In genomic region chr11:126992804-126993111, GRCh38 we compare ENCODE assay signal across 17 cellular contexts. TPM values are rescaled to one million over a fixed set of nuclear protein-coding genes. Genes with fewer than 3 reads are reported as not detected.
A peak's percentile ranks its signal among the peaks of the same experiment; 100 is the strongest.
DNase-seq lines count a peak whose midpoint lies in the region; ATAC-seq and TF ChIP-seq lines count a peak whose summit lies in the region.
"Had no signal": no experiment of that assay in that cellular context is flagged by ENCODE, and none has a peak within 500 bp of the region (broad histone marks: within the 10 kb centered on the region; RNA-seq: fewer than 3 reads in every experiment).

No MANE protein-coding gene starts in this region.

- no peak overlapping the region for H2BK120ac ChIP-seq in neuronal stem cell (ENCODE audit: low read depth, low read length)

- H3K14ac ChIP-seq in neuronal stem cell (ENCODE audit: low read length): no peak overlapping the region

- H3K9me3 ChIP-seq in neuronal stem cell (replicated peaks in 1 of 2; ENCODE audit: control insufficient read depth in 2 of 2, insufficient read depth in 1 of 2, low read depth in 1 of 2, low read length in 2 of 2) (no peaks in the 10 kb centered on the region), right cardiac atrium (ENCODE audit: control insufficient read depth, low read length) (no peaks in the 10 kb centered on the region)
- H3K9me3 ChIP-seq: ascending aorta had no signal

- ATAC-seq in HG02759 (IDR thresholded peaks at IDR 0.05; ENCODE audit: unreplicated experiment): no peak
- ATAC-seq in GM21367 (IDR thresholded peaks at IDR 0.05; ENCODE audit: unreplicated experiment): no peak
- ATAC-seq in right cardiac atrium: no peak
- ATAC-seq: left colon, T-helper 17 cell had no signal

- H3K4me3 ChIP-seq in astrocyte of the spinal cord (ENCODE audit: low read depth, low read length): no peak overlapping the region
- H3K4me3 ChIP-seq in neuronal stem cell (ENCODE audit: low read length in 2 of 2): no peak overlapping the region
- H3K4me3 ChIP-seq in right cardiac atrium (ENCODE audit: low read length): no peak overlapping the region
- H3K4me3 ChIP-seq: ascending aorta had no signal

- no peak overlapping the region for H4K8ac ChIP-seq in neuronal stem cell (ENCODE audit: low read depth, low read length)

- no peaks in the 10 kb centered on the region for H3K36me3 ChIP-seq in neuronal stem cell (replicated peaks in 1 of 2; ENCODE audit: control insufficient read depth in 2 of 2, insufficient read depth in 2 of 2, low read length in 2 of 2)
- H3K36me3 ChIP-seq: ascending aorta had no signal

- intact Hi-C loops in right cardiac atrium (cut with DNase I): loop anchor here (5.0 kb wide), 3 partner anchors 275 to 550 kb away; no protein-coding TSS in a partner anchor

- H3K27me3 ChIP-seq in neuronal stem cell (ENCODE audit: control insufficient read depth in 3 of 3, insufficient read depth in 3 of 3, low read depth in 1 of 3, low read length in 3 of 3) (peaks cover 0 to 9% (median 0%) of the 10 kb centered on the region in 3 experiments), right cardiac atrium (ENCODE audit: control insufficient read depth, insufficient read depth) (no peaks in the 10 kb centered on the region)
- H3K27me3 ChIP-seq: ascending aorta had no signal

- H4K91ac ChIP-seq in neuronal stem cell (ENCODE audit: low read depth, low read length, poor library complexity): no peak overlapping the region

- in situ Hi-C loops in ACHN (cut with HindIII; ENCODE audit: low pct_ligation_motif_present, low pct_unique_long_range_greater_than_20kb, low sequenced_read_pairs): no loop called here
- in situ Hi-C loops in astrocyte of the spinal cord (cut with HindIII; ENCODE audit: low sequenced_read_pairs): no loop called here

- H2BK5ac ChIP-seq in neuronal stem cell (ENCODE audit: low read length): no peak overlapping the region

- H3K27ac ChIP-seq in neuronal stem cell (replicated peaks; ENCODE audit: low read length): no peak overlapping the region
- no peak overlapping the region for H3K27ac ChIP-seq in right cardiac atrium (ENCODE audit: low read length)
- H3K27ac ChIP-seq: ascending aorta had no signal

- DNase-seq in ACHN: peak; percentile 91
- peak; percentile 74 for DNase-seq in HS-5 (ENCODE audit: low read depth)
- peak; percentile 90 for DNase-seq in astrocyte of the spinal cord (ENCODE audit: low read depth, low spot score)
- DNase-seq in kidney glomerular epithelial cell (lab: John Stamatoyannopoulos, UW): peak; percentile 95
- DNase-seq in neuronal stem cell (ENCODE audit: low spot score): no peak
- DNase-seq in right cardiac atrium: no peak
- DNase-seq: activated CD4-positive, alpha-beta T cell treated with anti-CD3 and anti-CD28 coated beads, Interleukin-2, amount 10 ng/mL, durations not matched to agents 24 days and 14 days; DMS153; effector CD4-positive, alpha-beta T cell; glutamatergic neuron; left colon; NCI-H446; T-helper 17 cell had no signal

- no peak overlapping the region for H2BK12ac ChIP-seq in neuronal stem cell (ENCODE audit: low read length)

- H2AK5ac ChIP-seq in neuronal stem cell (ENCODE audit: low read depth, low read length): no peak overlapping the region

- H3K23ac ChIP-seq in neuronal stem cell (ENCODE audit: low read depth, low read length, poor library complexity): no peak overlapping the region

- no peak overlapping the region for H3K18ac ChIP-seq in neuronal stem cell (ENCODE audit: low read length)

- no peak overlapping the region for H2AFZ ChIP-seq in neuronal stem cell (ENCODE audit: low read length)

- TF ChIP-seq CTCF in astrocyte of the spinal cord (IDR thresholded peaks at IDR 0.05; ENCODE audit: low read depth, low read length): no peak

- WGBS in neuronal stem cell (ENCODE audit: extremely low coverage in 2 of 2, insufficient read length in 2 of 2, insufficient replicate concordance in 1 of 2), 2 donors: no CpG with 5 or more reads among the region's 2 CpGs
- 52% methylated on average over 2 of the region's 2 CpGs for WGBS in right cardiac atrium

- no peaks in the 10 kb centered on the region for H3K79me1 ChIP-seq in neuronal stem cell (ENCODE audit: low read depth, low read length)

- H3K4me1 ChIP-seq in neuronal stem cell (ENCODE audit: control insufficient read depth in 2 of 2, insufficient read depth in 1 of 2, low read depth in 1 of 2, low read length in 2 of 2) (peaks cover 0 to 9% of the 10 kb centered on the region in 2 donors), right cardiac atrium (ENCODE audit: control insufficient read depth, insufficient read depth, low read length) (peaks cover 3% of the 10 kb centered on the region)
- H3K4me1 ChIP-seq: ascending aorta had no signal

- H3K4me2 ChIP-seq in neuronal stem cell (ENCODE audit: insufficient read depth, low read length, poor library complexity, severe bottlenecking): no peak overlapping the region

- no peak overlapping the region for H2BK15ac ChIP-seq in neuronal stem cell (ENCODE audit: low read length)

- H3K9ac ChIP-seq in neuronal stem cell (ENCODE audit: low read depth, low read length, poor library complexity): no peak overlapping the region

- no peak overlapping the region for H3K4ac ChIP-seq in neuronal stem cell (ENCODE audit: low read length)

RNA-seq across cellular contexts. Expression of gene KIRREL3, which starts 7.8 kb away (rescaled TPM):
- 1.2 TPM for polyA plus RNA-seq in neuronal stem cell (2013, experiment 1 of 2)
- polyA plus RNA-seq in neuronal stem cell (2013, experiment 2 of 2): 1.4 TPM
- total RNA-seq in right cardiac atrium: 1 to 10 TPM in 3 of 4 donors, under 1 TPM in 1; 0.74 to 1.2 (median 1.0) TPM
- 0.86 TPM for polyA plus RNA-seq in right cardiac atrium
- total RNA-seq: activated CD4-positive, alpha-beta T cell treated with anti-CD3 and anti-CD28 coated beads, Interleukin-2, amount 10 ng/mL, durations not matched to agents 24 days and 14 days; ascending aorta; subcutaneous adipose tissue; T-helper 17 cell had no signal

Comparison
In these comparisons a context has a peak if more than half of its experiments do, and no peak if none do; other contexts are left out.
1. DNase-seq: peak in ACHN (single experiment), HS-5 (single experiment), astrocyte of the spinal cord (single experiment) and kidney glomerular epithelial cell (single experiment); none in neuronal stem cell (single experiment) and right cardiac atrium (0 of 3).